In the genomic region with DNA sequence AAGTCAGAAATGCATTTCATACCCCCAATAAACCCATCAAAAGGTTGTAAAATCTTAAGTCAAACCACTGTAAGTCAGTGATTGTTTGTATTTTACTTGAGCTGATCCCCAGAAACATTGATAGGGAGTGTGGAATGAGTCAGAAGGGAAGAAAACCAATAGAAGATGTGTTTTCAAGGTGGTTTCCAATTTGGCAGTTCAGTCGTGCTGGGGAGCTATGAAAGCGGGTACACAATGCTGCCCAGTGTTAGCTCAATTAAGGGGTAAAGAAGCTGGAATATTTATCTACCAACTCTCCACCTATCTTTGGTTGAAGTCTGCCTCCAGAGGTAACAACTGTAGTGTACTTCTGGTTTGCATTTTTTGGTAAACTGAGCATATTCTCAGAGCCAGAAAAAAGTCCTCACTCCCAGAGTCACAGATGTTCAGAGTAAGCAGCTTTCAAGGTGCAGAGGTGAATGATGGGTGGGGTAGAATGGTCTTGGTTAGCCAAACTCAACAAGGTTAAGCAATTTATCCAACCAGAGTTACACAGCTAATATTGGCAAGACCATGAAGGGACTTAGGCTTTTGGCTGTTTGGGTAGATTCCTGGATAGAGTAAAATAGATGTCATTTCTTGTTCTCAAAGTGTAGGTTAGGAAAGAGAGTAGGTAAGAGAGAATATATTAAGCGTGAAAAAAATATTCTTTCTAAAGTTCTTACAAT, we compare ENCODE assay signal across 1 cellular context.
TF ChIP-seq lines count a peak whose summit lies in the region.

No MANE protein-coding gene starts in this region.

TF ChIP-seq in GM12878, 131 proteins besides CTCF, POLR2A, EP300 and RAD21 (continued from another document and continues in another):
- no peak for TF ChIP-seq MEF2A (IDR thresholded peaks at IDR 0.05; ENCODE audit: insufficient read depth, low read depth, low read length)
- no peak for TF ChIP-seq RBBP5 (conservative IDR thresholded peaks at IDR 0.05)
- no peak for TF ChIP-seq SMAD1 (IDR thresholded peaks at IDR 0.05; ENCODE audit: low read depth, partially characterized antibody)
- TF ChIP-seq HCFC1 (IDR thresholded peaks at IDR 0.05; ENCODE audit: low read length), result no peak
- TF ChIP-seq BHLHE40 (IDR thresholded peaks at IDR 0.05; ENCODE audit: borderline replicate concordance in 1 of 2, low read depth in 2 of 2, low read length in 1 of 2), result peak; percentile 33 to 59; a peak in 2 of 4 replicates
- TF ChIP-seq CHD2 (IDR thresholded peaks at IDR 0.05; ENCODE audit: borderline replicate concordance, low read depth, low read length), result no peak
- TF ChIP-seq SP1 (IDR thresholded peaks at IDR 0.05; ENCODE audit: low read depth, low read length), result no peak
- TF ChIP-seq, protein P1, sequence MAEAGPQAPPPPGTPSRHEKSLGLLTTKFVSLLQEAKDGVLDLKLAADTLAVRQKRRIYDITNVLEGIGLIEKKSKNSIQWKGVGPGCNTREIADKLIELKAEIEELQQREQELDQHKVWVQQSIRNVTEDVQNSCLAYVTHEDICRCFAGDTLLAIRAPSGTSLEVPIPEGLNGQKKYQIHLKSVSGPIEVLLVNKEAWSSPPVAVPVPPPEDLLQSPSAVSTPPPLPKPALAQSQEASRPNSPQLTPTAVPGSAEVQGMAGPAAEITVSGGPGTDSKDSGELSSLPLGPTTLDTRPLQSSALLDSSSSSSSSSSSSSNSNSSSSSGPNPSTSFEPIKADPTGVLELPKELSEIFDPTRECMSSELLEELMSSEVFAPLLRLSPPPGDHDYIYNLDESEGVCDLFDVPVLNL (IDR thresholded peaks at IDR 0.05; ENCODE audit: low read depth, low read length), result no peak
- TF ChIP-seq SUPT20H (IDR thresholded peaks at IDR 0.05; ENCODE audit: borderline replicate concordance, control insufficient read depth, low read depth, low read length), result no peak
- TF ChIP-seq, protein P2, sequence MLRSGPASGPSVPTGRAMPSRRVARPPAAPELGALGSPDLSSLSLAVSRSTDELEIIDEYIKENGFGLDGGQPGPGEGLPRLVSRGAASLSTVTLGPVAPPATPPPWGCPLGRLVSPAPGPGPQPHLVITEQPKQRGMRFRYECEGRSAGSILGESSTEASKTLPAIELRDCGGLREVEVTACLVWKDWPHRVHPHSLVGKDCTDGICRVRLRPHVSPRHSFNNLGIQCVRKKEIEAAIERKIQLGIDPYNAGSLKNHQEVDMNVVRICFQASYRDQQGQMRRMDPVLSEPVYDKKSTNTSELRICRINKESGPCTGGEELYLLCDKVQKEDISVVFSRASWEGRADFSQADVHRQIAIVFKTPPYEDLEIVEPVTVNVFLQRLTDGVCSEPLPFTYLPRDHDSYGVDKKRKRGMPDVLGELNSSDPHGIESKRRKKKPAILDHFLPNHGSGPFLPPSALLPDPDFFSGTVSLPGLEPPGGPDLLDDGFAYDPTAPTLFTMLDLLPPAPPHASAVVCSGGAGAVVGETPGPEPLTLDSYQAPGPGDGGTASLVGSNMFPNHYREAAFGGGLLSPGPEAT (IDR thresholded peaks at IDR 0.05; ENCODE audit: low read depth), result peak; percentile 89
- TF ChIP-seq ZSCAN29 (IDR thresholded peaks at IDR 0.05), result no peak
- no peak for TF ChIP-seq RAD51 (IDR thresholded peaks at IDR 0.05)
- TF ChIP-seq, protein P3, sequence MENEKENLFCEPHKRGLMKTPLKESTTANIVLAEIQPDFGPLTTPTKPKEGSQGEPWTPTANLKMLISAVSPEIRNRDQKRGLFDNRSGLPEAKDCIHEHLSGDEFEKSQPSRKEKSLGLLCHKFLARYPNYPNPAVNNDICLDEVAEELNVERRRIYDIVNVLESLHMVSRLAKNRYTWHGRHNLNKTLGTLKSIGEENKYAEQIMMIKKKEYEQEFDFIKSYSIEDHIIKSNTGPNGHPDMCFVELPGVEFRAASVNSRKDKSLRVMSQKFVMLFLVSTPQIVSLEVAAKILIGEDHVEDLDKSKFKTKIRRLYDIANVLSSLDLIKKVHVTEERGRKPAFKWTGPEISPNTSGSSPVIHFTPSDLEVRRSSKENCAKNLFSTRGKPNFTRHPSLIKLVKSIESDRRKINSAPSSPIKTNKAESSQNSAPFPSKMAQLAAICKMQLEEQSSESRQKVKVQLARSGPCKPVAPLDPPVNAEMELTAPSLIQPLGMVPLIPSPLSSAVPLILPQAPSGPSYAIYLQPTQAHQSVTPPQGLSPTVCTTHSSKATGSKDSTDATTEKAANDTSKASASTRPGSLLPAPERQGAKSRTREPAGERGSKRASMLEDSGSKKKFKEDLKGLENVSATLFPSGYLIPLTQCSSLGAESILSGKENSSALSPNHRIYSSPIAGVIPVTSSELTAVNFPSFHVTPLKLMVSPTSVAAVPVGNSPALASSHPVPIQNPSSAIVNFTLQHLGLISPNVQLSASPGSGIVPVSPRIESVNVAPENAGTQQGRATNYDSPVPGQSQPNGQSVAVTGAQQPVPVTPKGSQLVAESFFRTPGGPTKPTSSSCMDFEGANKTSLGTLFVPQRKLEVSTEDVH (IDR thresholded peaks at IDR 0.05; ENCODE audit: low read depth, partially characterized antibody), result no peak
- TF ChIP-seq ETV6 (conservative IDR thresholded peaks at IDR 0.05 in 1 of 2, IDR thresholded peaks at IDR 0.05 in 1 of 2; ENCODE audit: borderline replicate concordance in 1 of 2, low read depth in 1 of 2), result no peak
- no peak for TF ChIP-seq KDM1A (IDR thresholded peaks at IDR 0.05; ENCODE audit: borderline replicate concordance)
- TF ChIP-seq CBFB (IDR thresholded peaks at IDR 0.05; ENCODE audit: low read depth), result no peak
- TF ChIP-seq ZNF24 (IDR thresholded peaks at IDR 0.05), result 0 out of 2 replicates have a peak, but pooled peaks have one; percentile 21
- TF ChIP-seq, protein P4, sequence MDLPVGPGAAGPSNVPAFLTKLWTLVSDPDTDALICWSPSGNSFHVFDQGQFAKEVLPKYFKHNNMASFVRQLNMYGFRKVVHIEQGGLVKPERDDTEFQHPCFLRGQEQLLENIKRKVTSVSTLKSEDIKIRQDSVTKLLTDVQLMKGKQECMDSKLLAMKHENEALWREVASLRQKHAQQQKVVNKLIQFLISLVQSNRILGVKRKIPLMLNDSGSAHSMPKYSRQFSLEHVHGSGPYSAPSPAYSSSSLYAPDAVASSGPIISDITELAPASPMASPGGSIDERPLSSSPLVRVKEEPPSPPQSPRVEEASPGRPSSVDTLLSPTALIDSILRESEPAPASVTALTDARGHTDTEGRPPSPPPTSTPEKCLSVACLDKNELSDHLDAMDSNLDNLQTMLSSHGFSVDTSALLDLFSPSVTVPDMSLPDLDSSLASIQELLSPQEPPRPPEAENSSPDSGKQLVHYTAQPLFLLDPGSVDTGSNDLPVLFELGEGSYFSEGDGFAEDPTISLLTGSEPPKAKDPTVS (IDR thresholded peaks at IDR 0.05; ENCODE audit: low read depth, low read length), result no peak
- no peak for TF ChIP-seq CBX3 (IDR thresholded peaks at IDR 0.05; ENCODE audit: borderline replicate concordance, low read depth)
- no peak for TF ChIP-seq CHD4 (IDR thresholded peaks at IDR 0.05)
- TF ChIP-seq ZNF217 (IDR thresholded peaks at IDR 0.05), result peak; percentile 55; the same call in 1 of the 2 replicates
- no peak for TF ChIP-seq POLR2AphosphoS2 (IDR thresholded peaks at IDR 0.05; ENCODE audit: low read depth, low read length)
- no peak for TF ChIP-seq SIN3A (IDR thresholded peaks at IDR 0.05; ENCODE audit: low read depth, low read length)
- peak; percentile 53 for TF ChIP-seq DPF2 (IDR thresholded peaks at IDR 0.05)
- no peak for TF ChIP-seq KAT2A (conservative IDR thresholded peaks at IDR 0.05; ENCODE audit: control insufficient read depth, low read depth, low read length)
- TF ChIP-seq, protein P5, sequence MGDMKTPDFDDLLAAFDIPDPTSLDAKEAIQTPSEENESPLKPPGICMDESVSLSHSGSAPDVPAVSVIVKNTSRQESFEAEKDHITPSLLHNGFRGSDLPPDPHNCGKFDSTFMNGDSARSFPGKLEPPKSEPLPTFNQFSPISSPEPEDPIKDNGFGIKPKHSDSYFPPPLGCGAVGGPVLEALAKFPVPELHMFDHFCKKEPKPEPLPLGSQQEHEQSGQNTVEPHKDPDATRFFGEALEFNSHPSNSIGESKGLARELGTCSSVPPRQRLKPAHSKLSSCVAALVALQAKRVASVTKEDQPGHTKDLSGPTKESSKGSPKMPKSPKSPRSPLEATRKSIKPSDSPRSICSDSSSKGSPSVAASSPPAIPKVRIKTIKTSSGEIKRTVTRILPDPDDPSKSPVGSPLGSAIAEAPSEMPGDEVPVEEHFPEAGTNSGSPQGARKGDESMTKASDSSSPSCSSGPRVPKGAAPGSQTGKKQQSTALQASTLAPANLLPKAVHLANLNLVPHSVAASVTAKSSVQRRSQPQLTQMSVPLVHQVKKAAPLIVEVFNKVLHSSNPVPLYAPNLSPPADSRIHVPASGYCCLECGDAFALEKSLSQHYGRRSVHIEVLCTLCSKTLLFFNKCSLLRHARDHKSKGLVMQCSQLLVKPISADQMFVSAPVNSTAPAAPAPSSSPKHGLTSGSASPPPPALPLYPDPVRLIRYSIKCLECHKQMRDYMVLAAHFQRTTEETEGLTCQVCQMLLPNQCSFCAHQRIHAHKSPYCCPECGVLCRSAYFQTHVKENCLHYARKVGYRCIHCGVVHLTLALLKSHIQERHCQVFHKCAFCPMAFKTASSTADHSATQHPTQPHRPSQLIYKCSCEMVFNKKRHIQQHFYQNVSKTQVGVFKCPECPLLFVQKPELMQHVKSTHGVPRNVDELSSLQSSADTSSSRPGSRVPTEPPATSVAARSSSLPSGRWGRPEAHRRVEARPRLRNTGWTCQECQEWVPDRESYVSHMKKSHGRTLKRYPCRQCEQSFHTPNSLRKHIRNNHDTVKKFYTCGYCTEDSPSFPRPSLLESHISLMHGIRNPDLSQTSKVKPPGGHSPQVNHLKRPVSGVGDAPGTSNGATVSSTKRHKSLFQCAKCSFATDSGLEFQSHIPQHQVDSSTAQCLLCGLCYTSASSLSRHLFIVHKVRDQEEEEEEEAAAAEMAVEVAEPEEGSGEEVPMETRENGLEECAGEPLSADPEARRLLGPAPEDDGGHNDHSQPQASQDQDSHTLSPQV (IDR thresholded peaks at IDR 0.05), result no peak
- TF ChIP-seq, protein P6, sequence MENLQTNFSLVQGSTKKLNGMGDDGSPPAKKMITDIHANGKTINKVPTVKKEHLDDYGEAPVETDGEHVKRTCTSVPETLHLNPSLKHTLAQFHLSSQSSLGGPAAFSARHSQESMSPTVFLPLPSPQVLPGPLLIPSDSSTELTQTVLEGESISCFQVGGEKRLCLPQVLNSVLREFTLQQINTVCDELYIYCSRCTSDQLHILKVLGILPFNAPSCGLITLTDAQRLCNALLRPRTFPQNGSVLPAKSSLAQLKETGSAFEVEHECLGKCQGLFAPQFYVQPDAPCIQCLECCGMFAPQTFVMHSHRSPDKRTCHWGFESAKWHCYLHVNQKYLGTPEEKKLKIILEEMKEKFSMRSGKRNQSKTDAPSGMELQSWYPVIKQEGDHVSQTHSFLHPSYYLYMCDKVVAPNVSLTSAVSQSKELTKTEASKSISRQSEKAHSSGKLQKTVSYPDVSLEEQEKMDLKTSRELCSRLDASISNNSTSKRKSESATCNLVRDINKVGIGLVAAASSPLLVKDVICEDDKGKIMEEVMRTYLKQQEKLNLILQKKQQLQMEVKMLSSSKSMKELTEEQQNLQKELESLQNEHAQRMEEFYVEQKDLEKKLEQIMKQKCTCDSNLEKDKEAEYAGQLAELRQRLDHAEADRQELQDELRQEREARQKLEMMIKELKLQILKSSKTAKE (IDR thresholded peaks at IDR 0.05; ENCODE audit: low read depth, poor library complexity, severe bottlenecking), result no peak
- no peak for TF ChIP-seq SIX5 (IDR thresholded peaks at IDR 0.05; ENCODE audit: low read depth, low read length, severe bottlenecking)
- no peak for TF ChIP-seq NRF1 (conservative IDR thresholded peaks at IDR 0.05; ENCODE audit: low read depth, low read length)
- TF ChIP-seq, protein P7, sequence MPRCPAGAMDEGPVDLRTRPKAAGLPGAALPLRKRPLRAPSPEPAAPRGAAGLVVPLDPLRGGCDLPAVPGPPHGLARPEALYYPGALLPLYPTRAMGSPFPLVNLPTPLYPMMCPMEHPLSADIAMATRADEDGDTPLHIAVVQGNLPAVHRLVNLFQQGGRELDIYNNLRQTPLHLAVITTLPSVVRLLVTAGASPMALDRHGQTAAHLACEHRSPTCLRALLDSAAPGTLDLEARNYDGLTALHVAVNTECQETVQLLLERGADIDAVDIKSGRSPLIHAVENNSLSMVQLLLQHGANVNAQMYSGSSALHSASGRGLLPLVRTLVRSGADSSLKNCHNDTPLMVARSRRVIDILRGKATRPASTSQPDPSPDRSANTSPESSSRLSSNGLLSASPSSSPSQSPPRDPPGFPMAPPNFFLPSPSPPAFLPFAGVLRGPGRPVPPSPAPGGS (IDR thresholded peaks at IDR 0.05; ENCODE audit: borderline replicate concordance, insufficient read depth, low read depth, low read length, poor library complexity, severe bottlenecking), result no peak
- TF ChIP-seq, protein P8, sequence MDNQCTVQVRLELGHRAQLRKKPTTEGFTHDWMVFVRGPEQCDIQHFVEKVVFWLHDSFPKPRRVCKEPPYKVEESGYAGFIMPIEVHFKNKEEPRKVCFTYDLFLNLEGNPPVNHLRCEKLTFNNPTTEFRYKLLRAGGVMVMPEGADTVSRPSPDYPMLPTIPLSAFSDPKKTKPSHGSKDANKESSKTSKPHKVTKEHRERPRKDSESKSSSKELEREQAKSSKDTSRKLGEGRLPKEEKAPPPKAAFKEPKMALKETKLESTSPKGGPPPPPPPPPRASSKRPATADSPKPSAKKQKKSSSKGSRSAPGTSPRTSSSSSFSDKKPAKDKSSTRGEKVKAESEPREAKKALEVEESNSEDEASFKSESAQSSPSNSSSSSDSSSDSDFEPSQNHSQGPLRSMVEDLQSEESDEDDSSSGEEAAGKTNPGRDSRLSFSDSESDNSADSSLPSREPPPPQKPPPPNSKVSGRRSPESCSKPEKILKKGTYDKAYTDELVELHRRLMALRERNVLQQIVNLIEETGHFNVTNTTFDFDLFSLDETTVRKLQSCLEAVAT (IDR thresholded peaks at IDR 0.05), result 0 out of 2 replicates have a peak, but pooled peaks have one; percentile 19
- TF ChIP-seq TCF12 (IDR thresholded peaks at IDR 0.05; ENCODE audit: low read depth, low read length), result no peak
- no peak for TF ChIP-seq POU2F2 (IDR thresholded peaks at IDR 0.05; ENCODE audit: borderline replicate concordance, low read depth, low read length)
- no peak for TF ChIP-seq MYB (IDR thresholded peaks at IDR 0.05; ENCODE audit: borderline replicate concordance, low read depth, low read length)
- TF ChIP-seq JUNB (IDR thresholded peaks at IDR 0.05), result no peak
- TF ChIP-seq ZZZ3 (IDR thresholded peaks at IDR 0.05; ENCODE audit: control insufficient read depth, insufficient read length, low read depth), result no peak
- TF ChIP-seq IKZF1 (conservative IDR thresholded peaks at IDR 0.05), result peak; percentile 72
- no peak for TF ChIP-seq CHD1 (IDR thresholded peaks at IDR 0.05; ENCODE audit: low read depth, low read length)
- TF ChIP-seq, protein P9, sequence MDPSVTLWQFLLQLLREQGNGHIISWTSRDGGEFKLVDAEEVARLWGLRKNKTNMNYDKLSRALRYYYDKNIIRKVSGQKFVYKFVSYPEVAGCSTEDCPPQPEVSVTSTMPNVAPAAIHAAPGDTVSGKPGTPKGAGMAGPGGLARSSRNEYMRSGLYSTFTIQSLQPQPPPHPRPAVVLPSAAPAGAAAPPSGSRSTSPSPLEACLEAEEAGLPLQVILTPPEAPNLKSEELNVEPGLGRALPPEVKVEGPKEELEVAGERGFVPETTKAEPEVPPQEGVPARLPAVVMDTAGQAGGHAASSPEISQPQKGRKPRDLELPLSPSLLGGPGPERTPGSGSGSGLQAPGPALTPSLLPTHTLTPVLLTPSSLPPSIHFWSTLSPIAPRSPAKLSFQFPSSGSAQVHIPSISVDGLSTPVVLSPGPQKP (IDR thresholded peaks at IDR 0.05; ENCODE audit: low read depth, low read length), result no peak
- TF ChIP-seq HDAC2 (IDR thresholded peaks at IDR 0.05), result no peak
- no peak for TF ChIP-seq PML (IDR thresholded peaks at IDR 0.05; ENCODE audit: low read length)
- no peak for TF ChIP-seq RB1 (IDR thresholded peaks at IDR 0.05; ENCODE audit: borderline replicate concordance)
